17 cellular contexts compared by ENCODE assay signal in genomic region chr2:96503637-96504243, GRCh38. TPM values are rescaled to one million over a fixed set of nuclear protein-coding genes. Genes with fewer than 3 reads are reported as not detected.
"Had no signal": no experiment of that assay in that cellular context is flagged by ENCODE, and none has a peak within 500 bp of the region (broad histone marks: within the 10 kb centered on the region; RNA-seq: fewer than 3 reads in every experiment).

No MANE protein-coding gene starts in this region.

- H3K4me3 ChIP-seq: psoas muscle, sigmoid colon, SJSA1 had no signal

- H3K27ac ChIP-seq: psoas muscle, sigmoid colon, SJSA1, WERI-Rb-1 had no signal

- H3K36me3 Mint-ChIP-seq: activated naive CD4-positive, alpha-beta T cell treated with anti-CD3 and anti-CD28 coated beads, Interleukin-2, amount 50 U/mL, for 72 hours; natural killer cell had no signal

- ATAC-seq: activated naive CD4-positive, alpha-beta T cell treated with anti-CD3 and anti-CD28 coated beads, Interleukin-2, amount 50 U/mL, for 72 hours; esophagus mucosa; natural killer cell; psoas muscle; stimulated activated naive CD8-positive, alpha-beta T cell treated with anti-CD3 and anti-CD28 coated beads, Interleukin-15, Interleukin-2, amounts not matched to agents 100 U/mL and 50 U/mL, for 24 hours had no signal

- DNase-seq: activated CD4-positive, alpha-beta T cell treated with anti-CD3 and anti-CD28 coated beads for 4 hours; amniotic stem cell; hypothalamus; natural killer cell; occipital lobe; sigmoid colon; stimulated activated CD4-positive, alpha-beta T cell treated with anti-CD3 and anti-CD28 coated beads, Interleukin-12 subunit alpha, Interleukin-12 subunit beta, amount 100 ng/mL, for 4 hours; stimulated activated CD4-positive, alpha-beta T cell treated with anti-CD3 and anti-CD28 coated beads, Interleukin-2, amount 100 ng/mL, for 48 hours; stimulated activated naive CD8-positive, alpha-beta T cell treated with anti-CD3 and anti-CD28 coated beads, Interleukin-15, Interleukin-2, amounts not matched to agents 100 U/mL and 50 U/mL, for 24 hours; T1000; WERI-Rb-1 had no signal

- H3K4me3 Mint-ChIP-seq: natural killer cell had no signal

- H3K9me3 ChIP-seq: psoas muscle, sigmoid colon, SJSA1 had no signal

- H3K36me3 ChIP-seq: sigmoid colon, SJSA1, WERI-Rb-1 had no signal

- H3K27ac Mint-ChIP-seq: activated naive CD4-positive, alpha-beta T cell treated with anti-CD3 and anti-CD28 coated beads, Interleukin-2, amount 50 U/mL, for 72 hours; natural killer cell had no signal

- H3K9me3 Mint-ChIP-seq: activated naive CD4-positive, alpha-beta T cell treated with anti-CD3 and anti-CD28 coated beads, Interleukin-2, amount 50 U/mL, for 72 hours; natural killer cell had no signal

RNA-seq across cellular contexts. Expression of gene NEURL3, which starts 1.4 kb away (rescaled TPM):
- total RNA-seq: chondrocyte, esophagus mucosa, natural killer cell, SJSA1, temporal lobe had no signal
